ENCODE assay signal across 8 cellular contexts in genomic region chr3:17741621-17742091, GRCh38. TPM values are rescaled to one million over a fixed set of nuclear protein-coding genes. Genes with fewer than 3 reads are reported as not detected.
A peak's percentile ranks its signal among the peaks of the same experiment; 100 is the strongest.
DNase-seq lines count a peak whose midpoint lies in the region; ATAC-seq and TF ChIP-seq lines count a peak whose summit lies in the region.

No MANE protein-coding gene starts in this region.

- H3K27ac ChIP-seq in DND-41 (ENCODE audit: low read length) = peak overlapping the region; percentile 86
- peak overlapping the region; percentile 93 to 98 for H3K27ac ChIP-seq in ascending aorta
- H3K27ac ChIP-seq in tibial nerve = peak overlapping the region; percentile 96 to 99 (median 98)

- WGBS in lower leg skin, 2 donors = 0% methylated on average over 17 of the region's 17 CpGs
- WGBS in tibial nerve, 2 donors = 0 to 1% methylated on average over 17 of the region's 17 CpGs

- no peak for TF ChIP-seq EP300 in tibial nerve (IDR thresholded peaks at IDR 0.05)

- peaks cover 10% of the 10 kb centered on the region for H3K36me3 ChIP-seq in DND-41 (ENCODE audit: insufficient read depth, low read length)
- no peaks in the 10 kb centered on the region for H3K36me3 ChIP-seq in Loucy (ENCODE audit: insufficient read depth, low read length)
- H3K36me3 ChIP-seq in ascending aorta = no peaks in the 10 kb centered on the region
- H3K36me3 ChIP-seq in tibial nerve = no peaks in the 10 kb centered on the region

- DNase-seq in DND-41 (no peak), ascending aorta (ENCODE audit: low spot score in 2 of 2) (no peak), lower leg skin (ENCODE audit: low spot score in 2 of 2) (peak in 1 of 2 donors; percentile 70), tibial nerve (ENCODE audit: low spot score in 2 of 2) (peak in 1 of 2 donors; percentile 50), D341Med (ENCODE audit: low spot score) (no peak)

- H4K20me1 ChIP-seq in DND-41 (ENCODE audit: insufficient read depth, low read length) (no peaks in the 10 kb centered on the region), Loucy (ENCODE audit: insufficient read depth, low read length, poor library complexity, severe bottlenecking) (peaks cover 33% of the 10 kb centered on the region)

- H3K9ac ChIP-seq in DND-41 (ENCODE audit: low read depth, low read length) (peak overlapping the region; percentile 99), Loucy (ENCODE audit: low read depth, low read length, poor library complexity, severe bottlenecking) (peak overlapping the region; percentile 97)

- peak overlapping the region; percentile 47 to 59 for H3K4me3 ChIP-seq in DND-41 (ENCODE audit: low read depth in 1 of 2, low read length in 2 of 2)
- peak overlapping the region; percentile 84 for H3K4me3 ChIP-seq in Loucy (ENCODE audit: low read length, poor library complexity, severe bottlenecking)
- peak overlapping the region; percentile 68 to 96 for H3K4me3 ChIP-seq in ascending aorta
- peak overlapping the region; percentile 92 for H3K4me3 ChIP-seq in lower leg skin (ENCODE audit: low read depth, poor library complexity, severe bottlenecking)
- peak overlapping the region; percentile 56 to 98 (median 93) for H3K4me3 ChIP-seq in tibial nerve

- H3K27me3 ChIP-seq in DND-41 (ENCODE audit: insufficient read depth, low read length, poor library complexity) = no peaks in the 10 kb centered on the region
- no peaks in the 10 kb centered on the region for H3K27me3 ChIP-seq in Loucy (ENCODE audit: insufficient read depth, low read length, poor library complexity, severe bottlenecking)
- no peaks in the 10 kb centered on the region for H3K27me3 ChIP-seq in ascending aorta
- H3K27me3 ChIP-seq in tibial nerve = no peaks in the 10 kb centered on the region

- no peaks in the 10 kb centered on the region for H3F3A ChIP-seq in Loucy (ENCODE audit: low read depth)

- TF ChIP-seq POLR2A in lower leg skin (IDR thresholded peaks at IDR 0.05) (no peak), tibial nerve (IDR thresholded peaks at IDR 0.05) (no peak)

- H3K4me1 ChIP-seq in DND-41 (ENCODE audit: insufficient read depth, low read length) (peaks cover 50% of the 10 kb centered on the region), Loucy (ENCODE audit: insufficient read depth, low read length, poor library complexity, severe bottlenecking) (peaks cover 62% of the 10 kb centered on the region), ascending aorta (peaks cover 2 to 17% of the 10 kb centered on the region in 2 donors), tibial nerve (peaks cover 0 to 47% (median 29%) of the 10 kb centered on the region in 4 donors)

- H3K79me2 ChIP-seq in DND-41 (ENCODE audit: insufficient read depth, low read length) = peaks cover 64% of the 10 kb centered on the region
- H3K79me2 ChIP-seq in Loucy (ENCODE audit: insufficient read depth, low read length) = peaks cover 55% of the 10 kb centered on the region

- intact Hi-C loops in ascending aorta (cut with DNase I) = loop anchor here (2.0 to 10.0 kb wide), 4 partner anchors 103 to 683 kb away; partner anchors contain the start of gene SATB1
- intact Hi-C loops in lower leg skin (cut with DNase I; ENCODE audit: low total_unique reads) = no loop called here

- no peaks in the 10 kb centered on the region for H3K9me3 ChIP-seq in DND-41 (ENCODE audit: insufficient read depth, low read length, severe bottlenecking)
- H3K9me3 ChIP-seq in Loucy (ENCODE audit: insufficient read depth, low read depth, low read length) = no peaks in the 10 kb centered on the region
- no peaks in the 10 kb centered on the region for H3K9me3 ChIP-seq in ascending aorta
- H3K9me3 ChIP-seq in tibial nerve = no peaks in the 10 kb centered on the region

- H3K4me2 ChIP-seq in DND-41 (ENCODE audit: insufficient read depth, low read length) (peak overlapping the region; percentile 69), Loucy (ENCODE audit: low read depth, low read length, poor library complexity, severe bottlenecking) (peak overlapping the region; percentile 89)

- no peaks in the 10 kb centered on the region for H3K9me2 ChIP-seq in Loucy (replicated peaks; ENCODE audit: low read depth, low read length)

- no peak for TF ChIP-seq CTCF in DND-41 (IDR thresholded peaks at IDR 0.05; ENCODE audit: borderline replicate concordance, extremely low read depth, low read length, poor library complexity, severe bottlenecking)
- TF ChIP-seq CTCF in Loucy (conservative IDR thresholded peaks at IDR 0.05; ENCODE audit: low read length) = no peak
- TF ChIP-seq CTCF in ascending aorta (IDR thresholded peaks at IDR 0.05) = no peak
- TF ChIP-seq CTCF in lower leg skin (IDR thresholded peaks at IDR 0.05) = no peak
- TF ChIP-seq CTCF in tibial nerve (IDR thresholded peaks at IDR 0.05) = no peak

- ATAC-seq in DND-41 (ENCODE audit: insufficient read depth, low read depth) = no peak
- ATAC-seq in HG03457 (IDR thresholded peaks at IDR 0.05; ENCODE audit: unreplicated experiment) = no peak
- no peak for ATAC-seq in HG02588 (IDR thresholded peaks at IDR 0.05; ENCODE audit: unreplicated experiment)

- peak overlapping the region; percentile 90 for H2AFZ ChIP-seq in DND-41 (ENCODE audit: low read depth, low read length)
- peak overlapping the region; percentile 86 for H2AFZ ChIP-seq in Loucy (ENCODE audit: low read length)

RNA-seq across cellular contexts. Expression of gene TBC1D5, which starts 0.8 kb away (rescaled TPM):
- total RNA-seq in ascending aorta (43.3 TPM), lower leg skin (10 to 100 TPM; 51.9 to 66.8 (median 60.1) TPM), tibial nerve (100 to 1,000 TPM in 1 of 4 donors, 10 to 100 TPM in 3; 55.2 to 128 (median 79.4) TPM)
